19 cellular contexts compared by ENCODE assay signal in the genomic region with DNA sequence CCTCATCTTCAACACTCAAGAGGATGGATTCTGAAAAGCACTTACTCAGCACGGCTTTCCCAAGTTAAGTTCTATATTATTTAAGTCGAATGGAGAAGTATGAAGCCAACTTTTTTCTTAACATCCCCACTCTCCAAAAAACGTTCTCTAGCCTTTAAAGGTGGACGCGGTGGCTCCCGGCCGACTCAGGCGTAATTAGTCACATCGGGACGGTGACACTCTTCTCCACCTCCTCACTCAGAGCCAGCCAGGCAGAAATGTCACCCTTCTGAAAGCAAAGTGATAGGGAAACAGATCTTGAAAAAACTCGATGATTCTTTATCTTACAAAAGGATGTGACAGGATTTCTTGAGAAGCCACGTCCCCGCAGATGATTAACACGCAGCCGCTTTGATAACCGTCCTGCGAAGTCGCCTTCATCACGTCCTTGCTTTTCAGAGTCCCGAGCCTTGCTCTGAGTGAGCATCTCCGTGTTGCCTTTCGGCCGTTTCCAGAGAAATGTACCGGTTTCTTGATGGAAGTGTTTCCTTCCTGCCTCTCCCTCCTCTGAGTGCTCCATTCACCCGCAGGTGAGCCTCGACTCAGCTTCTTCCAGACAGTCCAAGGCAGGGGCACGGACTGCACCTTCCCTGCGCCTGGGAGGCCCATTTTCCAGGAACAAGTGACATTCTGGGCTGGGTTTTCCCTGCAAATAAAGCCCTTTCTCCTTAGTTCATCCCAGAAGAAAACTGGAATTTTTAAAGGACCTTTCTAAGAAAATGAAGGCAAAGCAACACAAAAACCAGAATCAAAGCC.
"Had no signal": no experiment of that assay in that cellular context is flagged by ENCODE, and none has a peak within 500 bp of the region (broad histone marks: within the 10 kb centered on the region; RNA-seq: fewer than 3 reads in every experiment).

No MANE protein-coding gene starts in this region.

- ATAC-seq: esophagus mucosa, gastrocnemius medialis, left cardiac atrium, right cardiac atrium had no signal

- DNase-seq: effector CD4-positive, alpha-beta T cell; gastrocnemius medialis; immature natural killer cell; kidney; left cardiac atrium; left ventricle myocardium inferior; lower lobe of right lung; midbrain; ovary; right cardiac atrium; small intestine; stimulated activated CD4-positive, alpha-beta T cell treated with anti-CD3 and anti-CD28 coated beads, Interleukin-2, amount 100 ng/mL, for 48 hours; stimulated activated naive CD4-positive, alpha-beta T cell treated with Interleukin-2 at 50 U/mL for 16 hours; trophoblast cell; uterus had no signal

- H3K36me3 ChIP-seq: gastrocnemius medialis, left ventricle myocardium inferior, lower lobe of right lung, ovary, uterus had no signal

- H3K27ac ChIP-seq: coronary artery, gastrocnemius medialis, left ventricle myocardium inferior, lower lobe of right lung, ovary, uterus had no signal

- H3K4me1 Mint-ChIP-seq: immature natural killer cell, memory B cell had no signal

- H3K27me3 Mint-ChIP-seq: memory B cell had no signal

- H3K36me3 Mint-ChIP-seq: immature natural killer cell, memory B cell had no signal

- H3K27me3 ChIP-seq: gastrocnemius medialis, ovary, uterus had no signal

- H3K4me1 ChIP-seq: gastrocnemius medialis, left ventricle myocardium inferior, lower lobe of right lung, uterus had no signal

- H3K27ac Mint-ChIP-seq: immature natural killer cell, memory B cell, progenitor cell of endocrine pancreas had no signal

- H3K4me3 Mint-ChIP-seq: immature natural killer cell, memory B cell had no signal

- H3K4me3 ChIP-seq: coronary artery, gastrocnemius medialis, left ventricle myocardium inferior, lower lobe of right lung, ovary, uterus had no signal

- H3K9me3 Mint-ChIP-seq: memory B cell had no signal

- H3K9me3 ChIP-seq: gastrocnemius medialis, lower lobe of right lung, ovary, uterus had no signal
